31 cellular contexts compared by ENCODE assay signal in genomic region chr2:7168012-7168411, GRCh38.
DNase-seq lines count a peak whose midpoint lies in the region; ATAC-seq, FAIRE-seq and TF ChIP-seq lines count a peak whose summit lies in the region.
"Had no signal": no experiment of that assay in that cellular context is flagged by ENCODE, and none has a peak within 500 bp of the region (broad histone marks: within the 10 kb centered on the region; RNA-seq: fewer than 3 reads in every experiment).

No MANE protein-coding gene starts in this region.

- no peak overlapping the region for H2AFZ ChIP-seq in HepG2 (ENCODE audit: low read length)

- FAIRE-seq in HepG2 (lab: Jason Lieb, UNC), result peak; percentile 36
- FAIRE-seq: A204.1, A549, D721Med had no signal

- H3K4me1 Mint-ChIP-seq in neural crest cell, result peaks cover under 1% of the 10 kb centered on the region
- H3K4me1 Mint-ChIP-seq: B cell; CD14-positive monocyte; CD4-positive, alpha-beta memory T cell; CD4-positive, CD25-positive, alpha-beta regulatory T cell; CD8-positive, alpha-beta memory T cell had no signal

- no peaks in the 10 kb centered on the region for H3K27me3 Mint-ChIP-seq in neural crest cell (ENCODE audit: low read depth)
- H3K27me3 Mint-ChIP-seq: CD4-positive, alpha-beta T cell had no signal

- TF ChIP-seq POLR2A in HepG2 (IDR thresholded peaks at IDR 0.05; ENCODE audit: insufficient read depth in 1 of 2, low read depth in 2 of 2, low read length in 2 of 2) (no peak), right lobe of liver (IDR thresholded peaks at IDR 0.05) (no peak)

- ATAC-seq in HepG2, result peak; percentile 84
- ATAC-seq in right lobe of liver, result no peak
- ATAC-seq: A549; CD8-positive, alpha-beta T cell had no signal

- H3K36me3 Mint-ChIP-seq in neural crest cell (ENCODE audit: low read depth), result peaks cover 3% of the 10 kb centered on the region
- H3K36me3 Mint-ChIP-seq: CD14-positive monocyte; CD8-positive, alpha-beta T cell had no signal

- no peaks in the 10 kb centered on the region for H4K20me1 ChIP-seq in HepG2 (ENCODE audit: insufficient read depth, low read length)
- H4K20me1 ChIP-seq: BLaER1; BLaER1 treated with 17β-estradiol and CSF1 and Interleukin-3, amounts not matched to agents 10 nM and 100 nM had no signal

- DNase-seq in HepG2 (ENCODE audit: low spot score), result no peak
- no peak for DNase-seq in right lobe of liver
- no peak for DNase-seq in neural crest cell (ENCODE audit: low read depth, low spot score)
- no peak for DNase-seq in AML-193 (lab: John Stamatoyannopoulos, UW)
- DNase-seq: 8988T; ACHN; BE2C; C1 segment of cervical spinal cord; Caco-2; Calu3; CD4-positive, alpha-beta memory T cell; CD4-positive, alpha-beta T cell; CD4-positive, CD25-positive, alpha-beta regulatory T cell; CD8-positive, alpha-beta memory T cell; CD8-positive, alpha-beta T cell; COR-L47; DMS 273 treated with DMSO at 0.1 percent for 48 hours; DMS153; DMS53; DMS79; DND-41; EL had no signal

- no peaks in the 10 kb centered on the region for H3K9me3 Mint-ChIP-seq in neural crest cell
- H3K9me3 Mint-ChIP-seq: CD14-positive monocyte; CD4-positive, alpha-beta memory T cell; CD4-positive, alpha-beta T cell; CD8-positive, alpha-beta memory T cell; CD8-positive, alpha-beta T cell had no signal

- no peak overlapping the region for H3K4me3 Mint-ChIP-seq in neural crest cell
- H3K4me3 Mint-ChIP-seq: B cell; CD14-positive monocyte; CD4-positive, alpha-beta memory T cell; CD4-positive, alpha-beta T cell; CD4-positive, CD25-positive, alpha-beta regulatory T cell; CD8-positive, alpha-beta memory T cell; CD8-positive, alpha-beta T cell had no signal

- WGBS in HepG2 (ENCODE audit: low lambda C conversion rate), result 24% methylated on average over 6 of the region's 6 CpGs
- 36% methylated on average over 4 of the region's 6 CpGs for WGBS in right lobe of liver (ENCODE audit: insufficient coverage, low coverage, low lambda C conversion rate, missing lambda C conversion rate)

- H3K4me3 ChIP-seq in HepG2 (replicated peaks in 1 of 3; ENCODE audit: insufficient read depth in 1 of 3, low read depth in 2 of 3, low read length in 3 of 3), result no peak overlapping the region
- H3K4me3 ChIP-seq in right lobe of liver, result no peak overlapping the region
- H3K4me3 ChIP-seq: A549; BLaER1; BLaER1 treated with 17β-estradiol and CSF1 and Interleukin-3, amounts not matched to agents 10 nM and 100 nM had no signal

- TF ChIP-seq EP300 in HepG2 (IDR thresholded peaks at IDR 0.05; ENCODE audit: low read depth in 2 of 2, low read length in 2 of 2) (no peak), HepG2 (CRISPR knock-in tag; IDR thresholded peaks at IDR 0.05; ENCODE audit: borderline replicate concordance) (no peak)

- H3K4me2 ChIP-seq in HepG2 (ENCODE audit: low read depth, low read length), result 0 out of 2 replicates have a peak overlapping the region, but pooled peaks have one; percentile 25
- H3K4me2 ChIP-seq: A549; BLaER1; BLaER1 treated with 17β-estradiol and CSF1 and Interleukin-3, amounts not matched to agents 10 nM and 100 nM had no signal

- H3K27ac Mint-ChIP-seq in neural crest cell (ENCODE audit: unreplicated experiment), result peak overlapping the region; percentile 15
- H3K27ac Mint-ChIP-seq: B cell; CD14-positive monocyte; CD4-positive, alpha-beta memory T cell; CD4-positive, alpha-beta T cell; CD4-positive, CD25-positive, alpha-beta regulatory T cell; CD8-positive, alpha-beta memory T cell; CD8-positive, alpha-beta T cell had no signal

- POLR2A ChIA-PET in HepG2 (lab: Yijun Ruan, JAX), result no interaction called here

- in situ Hi-C loops in HepG2 (cut with HindIII; ENCODE audit: extremely low pct_ligation_motif_present, low pct_unique_long_range_greater_than_20kb), result no loop called here

- no peaks in the 10 kb centered on the region for H3K9me3 ChIP-seq in HepG2 (ENCODE audit: low read length)
- H3K9me3 ChIP-seq in right lobe of liver, result no peaks in the 10 kb centered on the region
- H3K9me3 ChIP-seq: A549; BE2C; BLaER1; BLaER1 treated with 17β-estradiol and CSF1 and Interleukin-3, amounts not matched to agents 10 nM and 100 nM; Caco-2 had no signal

- no peaks in the 10 kb centered on the region for H3K27me3 ChIP-seq in HepG2 (ENCODE audit: control insufficient read depth in 1 of 2, insufficient read depth in 2 of 2, low read length in 2 of 2)
- H3K27me3 ChIP-seq in right lobe of liver, result no peaks in the 10 kb centered on the region
- H3K27me3 ChIP-seq: BE2C; BLaER1; BLaER1 treated with 17β-estradiol and CSF1 and Interleukin-3, amounts not matched to agents 10 nM and 100 nM had no signal

- H3K4me1 ChIP-seq in HepG2 (ENCODE audit: insufficient read depth, low read length) (peaks cover 32% of the 10 kb centered on the region), right lobe of liver (no peaks in the 10 kb centered on the region)
- H3K4me1 ChIP-seq: A549; BE2C; BLaER1; BLaER1 treated with 17β-estradiol and CSF1 and Interleukin-3, amounts not matched to agents 10 nM and 100 nM; Caco-2 had no signal

- H3K9ac ChIP-seq in HepG2 (ENCODE audit: insufficient read depth, low read depth, low read length), result no peak overlapping the region
- H3K9ac ChIP-seq: BLaER1; BLaER1 treated with 17β-estradiol and CSF1 and Interleukin-3, amounts not matched to agents 10 nM and 100 nM had no signal

- CTCF ChIA-PET in HepG2 (lab: Yijun Ruan, JAX; ENCODE audit: low intra/inter-chr PET ratio, low total read pairs), result no interaction called here

- BruUV-seq in HepG2 (replicated peaks; lab: Mats Ljungman, UMichigan), result no TSS peak

- no peak for TF ChIP-seq CTCF in HepG2 (CRISPR knock-in tag; IDR thresholded peaks at IDR 0.05)
- TF ChIP-seq CTCF in right lobe of liver (IDR thresholded peaks at IDR 0.05), result no peak
- no peak for TF ChIP-seq CTCF in neural crest cell (conservative IDR thresholded peaks at IDR 0.05)

- H3K36me3 ChIP-seq in HepG2 (replicated peaks in 1 of 2; ENCODE audit: control insufficient read depth in 1 of 2, insufficient read depth in 2 of 2, low read length in 2 of 2) (no peaks in the 10 kb centered on the region), right lobe of liver (no peaks in the 10 kb centered on the region)
- H3K36me3 ChIP-seq: BE2C; BLaER1; BLaER1 treated with 17β-estradiol and CSF1 and Interleukin-3, amounts not matched to agents 10 nM and 100 nM had no signal

- H3K79me2 ChIP-seq in HepG2 (ENCODE audit: insufficient read depth, low read length), result no peaks in the 10 kb centered on the region

- no peak for TF ChIP-seq RAD21 in HepG2 (CRISPR knock-in tag; IDR thresholded peaks at IDR 0.05)

- intact Hi-C loops in HepG2 (cut with micrococcal nuclease; ENCODE audit: unreplicated experiment) (no loop called here), right lobe of liver (cut with DNase I) (no loop called here)

- H3K27ac ChIP-seq in HepG2 (ENCODE audit: extremely low read length, insufficient read depth, low read length) (no peak overlapping the region), right lobe of liver (no peak overlapping the region)
- H3K27ac ChIP-seq: 22Rv1; A549; BLaER1; BLaER1 treated with 17β-estradiol and CSF1 and Interleukin-3, amounts not matched to agents 10 nM and 100 nM; C4-2B had no signal

TF ChIP-seq in HepG2, 621 proteins besides CTCF, POLR2A, EP300 and RAD21 (continues in another document):
- TF ChIP-seq THAP8 (CRISPR knock-in tag; IDR thresholded peaks at IDR 0.05; ENCODE audit: borderline replicate concordance), result no peak
- TF ChIP-seq HNF1A (IDR thresholded peaks at IDR 0.05; ENCODE audit: low read depth), result no peak
- no peak for TF ChIP-seq HNF1A (CRISPR knock-in tag; IDR thresholded peaks at IDR 0.05; ENCODE audit: borderline replicate concordance)
- peak; percentile 55; the same call in 1 of the 2 replicates for TF ChIP-seq SALL1 (CRISPR knock-in tag; IDR thresholded peaks at IDR 0.05)
